ENCODE assay signal across 1 cellular context in genomic region chr9:137905740-137906139, GRCh38.
TF ChIP-seq lines count a peak whose summit lies in the region.

No MANE protein-coding gene starts in this region.

TF ChIP-seq in HepG2, 621 proteins besides CTCF, POLR2A, EP300 and RAD21:
- TF ChIP-seq TEAD3 (CRISPR knock-in tag; optimal IDR thresholded peaks at IDR 0.05; ENCODE audit: borderline replicate concordance) (peak; percentile 56), ZBTB3 (CRISPR knock-in tag; IDR thresholded peaks at IDR 0.05; ENCODE audit: borderline replicate concordance, low read depth) (no peak), ZNF644 (CRISPR knock-in tag; IDR thresholded peaks at IDR 0.05; ENCODE audit: low read depth) (no peak), ZZZ3 (CRISPR knock-in tag; IDR thresholded peaks at IDR 0.05; ENCODE audit: borderline replicate concordance) (no peak)
TF ChIP-seq in HepG2: peak in this region for 1.
